In genomic region chr9:127396253-127396807, GRCh38 we compare ENCODE assay signal across 8 cellular contexts. TPM values are rescaled to one million over a fixed set of nuclear protein-coding genes. Genes with fewer than 3 reads are reported as not detected.
A peak's percentile ranks its signal among the peaks of the same experiment; 100 is the strongest.
DNase-seq lines count a peak whose midpoint lies in the region; TF ChIP-seq lines count a peak whose summit lies in the region.

No MANE protein-coding gene starts in this region.

- H3K4me2 ChIP-seq in OCI-LY3 (ENCODE audit: low read length) (peak overlapping the region; percentile 77), parathyroid adenoma (ENCODE audit: low read length) (peak overlapping the region; percentile 82)

- no peak overlapping the region for H3K27ac ChIP-seq in OCI-LY3 (ENCODE audit: low read length)
- H3K27ac ChIP-seq in esophagus muscularis mucosa (replicated peaks in 1 of 4), result peak overlapping the region in 3 of 4 donors; percentile 55 to 74 (median 67)
- H3K27ac ChIP-seq in parathyroid adenoma, result no peak overlapping the region

- 8% methylated on average over 27 of the region's 27 CpGs for WGBS in esophagus muscularis mucosa

- no peaks in the 10 kb centered on the region for H3K9me3 ChIP-seq in OCI-LY3 (ENCODE audit: insufficient read depth, low read length)
- no peaks in the 10 kb centered on the region for H3K9me3 ChIP-seq in esophagus muscularis mucosa
- no peaks in the 10 kb centered on the region for H3K9me3 ChIP-seq in parathyroid adenoma (ENCODE audit: control insufficient read depth, low read length)

- no peak for TF ChIP-seq POLR2A in esophagus muscularis mucosa (IDR thresholded peaks at IDR 0.05; ENCODE audit: low read depth)

- H3K4me1 ChIP-seq in OCI-LY3 (ENCODE audit: low read length) (peaks cover 10% of the 10 kb centered on the region), esophagus muscularis mucosa (peaks cover 14 to 32% (median 27%) of the 10 kb centered on the region in 4 donors), parathyroid adenoma (no peaks in the 10 kb centered on the region)

- intact Hi-C loops in esophagus muscularis mucosa (cut with DNase I), result loop anchor here (2.0 kb wide), 1 partner anchor 54 kb away; the partner anchor contains the start of genes LRSAM1 and RPL12

- DNase-seq in GM06990 (ENCODE audit: extremely low read depth, insufficient read length) (no peak), esophagus muscularis mucosa (ENCODE audit: extremely low spot score) (no peak), OCI-M2 (lab: John Stamatoyannopoulos, UW; ENCODE audit: unreplicated experiment) (no peak), dedifferentiated amniotic fluid mesenchymal stem cell (ENCODE audit: extremely low spot score) (no peak), NCI-H2081 treated with DMSO at 0.1 percent for 48 hours (lab: John Stamatoyannopoulos, UW) (no peak), NCI-H345 treated with DMSO at 0.1 percent for 48 hours (lab: John Stamatoyannopoulos, UW; ENCODE audit: unreplicated experiment) (no peak)

- TF ChIP-seq EP300 in esophagus muscularis mucosa (IDR thresholded peaks at IDR 0.05), result no peak

- H3K36me3 ChIP-seq in GM06990 (ENCODE audit: control insufficient read depth, insufficient read depth, low read length), result no peaks in the 10 kb centered on the region
- no peaks in the 10 kb centered on the region for H3K36me3 ChIP-seq in OCI-LY3 (replicated peaks; ENCODE audit: low read depth, low read length)
- peaks cover 0 to 27% (median 16%) of the 10 kb centered on the region in 4 donors for H3K36me3 ChIP-seq in esophagus muscularis mucosa
- H3K36me3 ChIP-seq in parathyroid adenoma (ENCODE audit: control insufficient read depth, insufficient read depth, low read length), result no peaks in the 10 kb centered on the region

- H3K4me3 ChIP-seq in GM06990 (replicated peaks; ENCODE audit: low read depth, low read length), result peak overlapping the region; percentile 73
- peak overlapping the region; percentile 85 for H3K4me3 ChIP-seq in OCI-LY3 (ENCODE audit: low read length)
- peak overlapping the region; percentile 73 to 98 (median 94) for H3K4me3 ChIP-seq in esophagus muscularis mucosa
- H3K4me3 ChIP-seq in parathyroid adenoma (ENCODE audit: low read depth, low read length), result peak overlapping the region; percentile 59

- H3K27me3 ChIP-seq in GM06990 (replicated peaks; ENCODE audit: control insufficient read depth, insufficient read depth, low read length), result no peaks in the 10 kb centered on the region
- no peaks in the 10 kb centered on the region for H3K27me3 ChIP-seq in OCI-LY3 (ENCODE audit: low read depth, low read length)
- no peaks in the 10 kb centered on the region for H3K27me3 ChIP-seq in esophagus muscularis mucosa
- no peaks in the 10 kb centered on the region for H3K27me3 ChIP-seq in parathyroid adenoma (ENCODE audit: control insufficient read depth, insufficient read depth, low read length)

- peak overlapping the region; percentile 57 for H3K9ac ChIP-seq in OCI-LY3 (ENCODE audit: low read length)
- no peak overlapping the region for H3K9ac ChIP-seq in parathyroid adenoma

- no peaks in the 10 kb centered on the region for H4K20me1 ChIP-seq in OCI-LY3 (ENCODE audit: insufficient read depth, low read length)

- peak overlapping the region; percentile 78 for H2AFZ ChIP-seq in OCI-LY3 (ENCODE audit: low read depth, low read length)
- peak overlapping the region; percentile 74 for H2AFZ ChIP-seq in parathyroid adenoma

- TF ChIP-seq CTCF in GM06990 (IDR thresholded peaks at IDR 0.05; ENCODE audit: insufficient read depth, low read length, poor library complexity, severe bottlenecking) (no peak), OCI-LY3 (IDR thresholded peaks at IDR 0.05; ENCODE audit: low read depth, low read length) (no peak), esophagus muscularis mucosa (IDR thresholded peaks at IDR 0.05) (no peak), parathyroid adenoma (IDR thresholded peaks at IDR 0.05) (no peak)

- H3K79me2 ChIP-seq in OCI-LY3 (ENCODE audit: low read length), result no peaks in the 10 kb centered on the region
- peaks cover 3% of the 10 kb centered on the region for H3K79me2 ChIP-seq in parathyroid adenoma

RNA-seq across cellular contexts. Expression of gene SLC2A8, which starts 0.6 kb away (rescaled TPM):
- total RNA-seq in esophagus muscularis mucosa, result 10 to 100 TPM; 27.0 to 34.5 (median 31.7) TPM

RNA-seq across cellular contexts. Expression of gene ZNF79, which starts 27.9 kb away (rescaled TPM):
- 10 to 100 TPM in 3 of 4 donors, 1 to 10 TPM in 1; 8.3 to 12.8 (median 11.2) TPM for total RNA-seq in esophagus muscularis mucosa

RNA-seq across cellular contexts. Expression of gene RPL12, which starts 54.9 kb away (rescaled TPM):
- total RNA-seq in esophagus muscularis mucosa, result 1,000 to 10,000 TPM in 3 of 4 donors, 100 to 1,000 TPM in 1; 880 to 2,334 (median 1,732) TPM

RNA-seq across cellular contexts. Expression of gene LRSAM1, which starts 55.0 kb away (rescaled TPM):
- total RNA-seq in esophagus muscularis mucosa, result 10 to 100 TPM; 13.6 to 26.2 (median 18.8) TPM

Comparison
In these comparisons a context has a peak if more than half of its experiments do, and no peak if none do; other contexts are left out.
1. H3K27ac ChIP-seq: peak in esophagus muscularis mucosa (3 of 4); none in OCI-LY3 (single experiment) and parathyroid adenoma (single experiment).
2. Peak in every context shown above with its lines, with median percentiles within 50 percentile points of each other: H3K4me3 ChIP-seq.